In genomic region chr20:59425572-59425971, GRCh38 we compare ENCODE assay signal across 1 cellular context.
TF ChIP-seq lines count a peak whose summit lies in the region.

No MANE protein-coding gene starts in this region.

TF ChIP-seq in SK-N-SH, 30 proteins besides CTCF, POLR2A, EP300 and RAD21 (continued from another document):
- TF ChIP-seq USF1 (IDR thresholded peaks at IDR 0.05; ENCODE audit: borderline replicate concordance, low read depth) (no peak), ELF1 (IDR thresholded peaks at IDR 0.05) (no peak), TAF1 (IDR thresholded peaks at IDR 0.05; ENCODE audit: borderline replicate concordance, low read depth, low read length) (no peak), GABPA (IDR thresholded peaks at IDR 0.05; ENCODE audit: low read depth) (no peak), TEAD4 (IDR thresholded peaks at IDR 0.05; ENCODE audit: borderline replicate concordance, insufficient read depth) (no peak), ZBTB33 (IDR thresholded peaks at IDR 0.05; ENCODE audit: borderline replicate concordance, low read depth) (no peak)
TF ChIP-seq in SK-N-SH: peak in this region for 5.
